ENCODE assay signal across 28 cellular contexts in the genomic region with DNA sequence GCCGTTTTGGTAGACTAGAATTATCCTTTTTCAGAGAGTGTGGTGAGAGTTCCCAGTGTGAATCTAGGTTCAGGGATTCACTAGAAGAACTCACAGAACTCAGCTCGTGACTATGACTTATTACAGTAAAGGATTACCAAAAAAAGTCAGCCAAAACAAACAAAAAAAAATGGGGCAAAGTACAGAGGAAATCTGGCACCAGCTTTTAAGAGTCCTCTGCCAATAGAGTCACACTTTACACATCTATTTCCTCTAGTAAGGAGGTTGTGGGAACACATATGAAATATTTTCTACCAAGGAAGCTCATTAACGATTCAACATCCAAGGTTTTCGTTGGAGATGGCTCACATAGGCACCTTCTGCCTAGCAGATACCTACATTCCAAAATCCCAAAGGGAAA. TPM values are rescaled to one million over a fixed set of nuclear protein-coding genes. Genes with fewer than 3 reads are reported as not detected.
A peak's percentile ranks its signal among the peaks of the same experiment; 100 is the strongest.
DNase-seq lines count a peak whose midpoint lies in the region; FAIRE-seq and TF ChIP-seq lines count a peak whose summit lies in the region.
"Had no signal": no experiment of that assay in that cellular context is flagged by ENCODE, and none has a peak within 500 bp of the region (broad histone marks: within the 10 kb centered on the region; RNA-seq: fewer than 3 reads in every experiment).

No MANE protein-coding gene starts in this region.

- no peak overlapping the region for H3K27ac ChIP-seq in breast epithelium
- H3K27ac ChIP-seq: coronary artery, prostate gland, spleen, testis, WERI-Rb-1 had no signal

- FAIRE-seq in frontal cortex (lab: Jason Lieb, UNC) = no peak
- FAIRE-seq: GM19239 had no signal

- no peaks in the 10 kb centered on the region for H3K36me3 ChIP-seq in breast epithelium
- H3K36me3 ChIP-seq: prostate gland, spleen, WERI-Rb-1 had no signal

- H3K27me3 ChIP-seq in breast epithelium = no peaks in the 10 kb centered on the region
- H3K27me3 ChIP-seq: spleen, testis had no signal

- in situ Hi-C loops in ACHN (cut with HindIII; ENCODE audit: low pct_ligation_motif_present, low pct_unique_long_range_greater_than_20kb, low sequenced_read_pairs) = no loop called here

- H3K9me3 Mint-ChIP-seq in MCF 10A (ENCODE audit: unreplicated experiment) = no peaks in the 10 kb centered on the region
- H3K9me3 Mint-ChIP-seq: nephron had no signal

- H3K4me3 Mint-ChIP-seq in MCF 10A (ENCODE audit: unreplicated experiment) = no peak overlapping the region
- H3K4me3 Mint-ChIP-seq: CD4-positive, CD25-positive, alpha-beta regulatory T cell; nephron; T-helper 17 cell had no signal

- no peaks in the 10 kb centered on the region for H3K27me3 Mint-ChIP-seq in MCF 10A (ENCODE audit: insufficient read depth, unreplicated experiment)
- H3K27me3 Mint-ChIP-seq: CD4-positive, CD25-positive, alpha-beta regulatory T cell; T-helper 17 cell had no signal

- no peaks in the 10 kb centered on the region for H3K9me3 ChIP-seq in breast epithelium
- H3K9me3 ChIP-seq: prostate gland, spleen, testis had no signal

- no peaks in the 10 kb centered on the region for H3K36me3 Mint-ChIP-seq in MCF 10A (ENCODE audit: insufficient read depth, unreplicated experiment)
- H3K36me3 Mint-ChIP-seq: CD4-positive, CD25-positive, alpha-beta regulatory T cell had no signal

- TF ChIP-seq POLR2A in breast epithelium (IDR thresholded peaks at IDR 0.05) = no peak

- POLR2A ChIA-PET in MCF 10A (lab: Yijun Ruan, JAX) = interaction anchor here (1.2 kb wide), 1 partner anchor 95 kb away, joined by 7 read pairs; the partner anchor contains the start of gene SLC6A15

- intact Hi-C loops in MCF 10A (cut with micrococcal nuclease) = no loop called here
- intact Hi-C loops in breast epithelium (cut with DNase I; ENCODE audit: low total_unique reads) = no loop called here

- TF ChIP-seq CTCF in MCF 10A (IDR thresholded peaks at IDR 0.05; ENCODE audit: unreplicated experiment) = no peak
- TF ChIP-seq CTCF in breast epithelium (IDR thresholded peaks at IDR 0.05) = no peak
- TF ChIP-seq CTCF in choroid plexus epithelial cell (conservative IDR thresholded peaks at IDR 0.05; ENCODE audit: low read depth, low read length) = no peak

- no TSS peak for BruUV-seq in MCF 10A (replicated peaks; lab: Mats Ljungman, UMichigan)

- no peaks in the 10 kb centered on the region for H3K4me1 ChIP-seq in breast epithelium
- H3K4me1 ChIP-seq: prostate gland, spleen, testis had no signal

- no peak overlapping the region for H3K4me3 ChIP-seq in breast epithelium
- no peak overlapping the region for H3K4me3 ChIP-seq in choroid plexus epithelial cell (ENCODE audit: low read depth, low read length)
- H3K4me3 ChIP-seq: coronary artery, lung, prostate gland, spleen, testis had no signal

- CTCF ChIA-PET in MCF 10A (lab: Yijun Ruan, JAX) = interaction anchor here (0.6 to 2.3 kb wide), 4 partner anchors 9 to 32 kb away, joined by 3 to 9 read pairs (median 4); no protein-coding TSS in a partner anchor

- DNase-seq in MCF 10A (ENCODE audit: unreplicated experiment) (peak; percentile 70), breast epithelium (ENCODE audit: low spot score in 2 of 2) (no peak), choroid plexus epithelial cell (ENCODE audit: low read depth) (peak; percentile 87), kidney tubule cell (ENCODE audit: low spot score) (peak; percentile 6), NCI-H1048 (lab: John Stamatoyannopoulos, UW) (no peak), ACHN (no peak), frontal cortex (ENCODE audit: low spot score in 2 of 2) (no peak), 8988T (no peak)
- DNase-seq: activated CD4-positive, alpha-beta T cell treated with anti-CD3 and anti-CD28 coated beads, Interleukin-2, amount 50 U/mL, for 48 hours; activated naive CD4-positive, alpha-beta T cell; activated T-cell treated with anti-CD3 and anti-CD28 coated beads for 4 hours; aorta; CD4-positive, CD25-positive, alpha-beta regulatory T cell; DMS79 treated with DMSO at 0.1 percent for 48 hours; KBM-7; NCI-H1092; NCI-H526; OCI-M1; spleen; T-helper 17 cell; testis; WERI-Rb-1 had no signal

- H3K27ac Mint-ChIP-seq in MCF 10A (ENCODE audit: low read depth, unreplicated experiment) = peak overlapping the region; percentile 61
- H3K27ac Mint-ChIP-seq: CD4-positive, CD25-positive, alpha-beta regulatory T cell; nephron; T-helper 17 cell had no signal

- H3K4me1 Mint-ChIP-seq in MCF 10A (ENCODE audit: insufficient read depth, unreplicated experiment) = peaks cover 11% of the 10 kb centered on the region
- H3K4me1 Mint-ChIP-seq: CD4-positive, CD25-positive, alpha-beta regulatory T cell; nephron; T-helper 17 cell had no signal

RNA-seq across cellular contexts. Expression of gene TSPAN19, which starts 28.2 kb away (rescaled TPM):
- total RNA-seq in MCF 10A (2022) (0.63 and 1.1 TPM in 2 replicates), breast epithelium (not detected), frontal cortex (not detected)
- total RNA-seq: aorta; CD4-positive, CD25-positive, alpha-beta regulatory T cell; H4; T-helper 17 cell had no signal

RNA-seq across cellular contexts. Expression of gene LRRIQ1, which starts 28.3 kb away (rescaled TPM):
- 0.70 and 1.5 TPM in 2 replicates for total RNA-seq in MCF 10A (2022)
- 1 to 10 TPM in 1 of 3 donors, under 1 TPM in 2; 0.16 to 1.5 (median 0.66) TPM for total RNA-seq in breast epithelium
- total RNA-seq in frontal cortex = 6.5 TPM
- total RNA-seq: CD4-positive, CD25-positive, alpha-beta regulatory T cell; T-helper 17 cell had no signal

Comparison
In these comparisons a context has a peak if more than half of its experiments do, and no peak if none do; other contexts are left out.
1. DNase-seq: peak in MCF 10A (single experiment), choroid plexus epithelial cell (single experiment) and kidney tubule cell (single experiment); none in breast epithelium (0 of 2), NCI-H1048 (single experiment), ACHN (single experiment), frontal cortex (0 of 2) and 8988T (single experiment).